9 cellular contexts compared by ENCODE assay signal in genomic region chr2:9693138-9693520, GRCh38.
DNase-seq lines count a peak whose midpoint lies in the region; ATAC-seq, FAIRE-seq and TF ChIP-seq lines count a peak whose summit lies in the region.
"Had no signal": no experiment of that assay in that cellular context is flagged by ENCODE, and none has a peak within 500 bp of the region (broad histone marks: within the 10 kb centered on the region; RNA-seq: fewer than 3 reads in every experiment).

No MANE protein-coding gene starts in this region.

- peak overlapping the region; percentile 34 for H3K4me2 ChIP-seq in astrocyte (ENCODE audit: low read length)

- H3K36me3 Mint-ChIP-seq in HFFc6 (ENCODE audit: low read depth) (no peaks in the 10 kb centered on the region), astrocyte (ENCODE audit: low read depth, unreplicated experiment) (no peaks in the 10 kb centered on the region)

- H3K4me1 ChIP-seq in astrocyte (ENCODE audit: insufficient read depth, low read length) (peaks cover 13% of the 10 kb centered on the region), left lung (peaks cover 0 to 10% of the 10 kb centered on the region in 2 donors)

- FAIRE-seq in astrocyte (lab: Jason Lieb, UNC): no peak

- ATAC-seq in left lung: peak; percentile 46
- no peak for ATAC-seq in GM21367 (IDR thresholded peaks at IDR 0.05; ENCODE audit: unreplicated experiment)

- H3K27ac Mint-ChIP-seq in HFFc6 (peak overlapping the region; percentile 56; the same call in 1 of the 2 replicates), astrocyte (ENCODE audit: unreplicated experiment) (no peak overlapping the region)
- H3K27ac Mint-ChIP-seq: dendritic cell treated with granulocyte-macrophage colony-stimulating factor and Interleukin-4, amounts not matched to agents 40 ng/mL and 50 ng/mL, for 4 days had no signal

- intact Hi-C loops in left lung (cut with DNase I): no loop called here

- H3K4me1 Mint-ChIP-seq in HFFc6 (ENCODE audit: low read depth) (peaks cover 30% of the 10 kb centered on the region), astrocyte (ENCODE audit: low read depth, unreplicated experiment) (no peaks in the 10 kb centered on the region)

- H3K27me3 Mint-ChIP-seq in HFFc6 (ENCODE audit: insufficient read depth): no peaks in the 10 kb centered on the region
- peaks cover 12% of the 10 kb centered on the region for H3K27me3 Mint-ChIP-seq in astrocyte (ENCODE audit: low read depth, unreplicated experiment)

- H3K9me3 Mint-ChIP-seq in HFFc6 (no peaks in the 10 kb centered on the region), astrocyte (ENCODE audit: unreplicated experiment) (no peaks in the 10 kb centered on the region)
- H3K9me3 Mint-ChIP-seq: dendritic cell treated with granulocyte-macrophage colony-stimulating factor and Interleukin-4, amounts not matched to agents 40 ng/mL and 50 ng/mL, for 4 days had no signal

- no peaks in the 10 kb centered on the region for H3K36me3 ChIP-seq in astrocyte (ENCODE audit: insufficient read depth, low read length)
- H3K36me3 ChIP-seq in left lung: no peaks in the 10 kb centered on the region

- DNase-seq in AG08395 (ENCODE audit: low spot score) (peak; percentile 96), HFFc6 (peak; percentile 28), astrocyte (ENCODE audit: low read depth) (peak; percentile 81), left lung (no peak), CD1c-positive myeloid dendritic cell (ENCODE audit: extremely low spot score) (no peak), NCI-H1694 treated with DMSO at 0.1 percent for 48 hours (lab: John Stamatoyannopoulos, UW) (no peak), NCI-H1092 (lab: John Stamatoyannopoulos, UW) (no peak)

- H2AFZ ChIP-seq in astrocyte (ENCODE audit: low read depth, low read length): no peak overlapping the region

- TF ChIP-seq CTCF in HFFc6 (IDR thresholded peaks at IDR 0.05): no peak
- no peak for TF ChIP-seq CTCF in astrocyte (IDR thresholded peaks at IDR 0.05; ENCODE audit: insufficient read depth, low read depth, low read length)
- TF ChIP-seq CTCF in left lung (IDR thresholded peaks at IDR 0.05): no peak

- H3K9me3 ChIP-seq in astrocyte (ENCODE audit: insufficient read depth, low read depth, low read length) (no peaks in the 10 kb centered on the region), left lung (no peaks in the 10 kb centered on the region)

- no peak overlapping the region for H3K9ac ChIP-seq in astrocyte (ENCODE audit: low read length)

- no peak overlapping the region for H3K4me3 Mint-ChIP-seq in HFFc6
- no peak overlapping the region for H3K4me3 Mint-ChIP-seq in astrocyte (ENCODE audit: unreplicated experiment)
- H3K4me3 Mint-ChIP-seq: dendritic cell treated with granulocyte-macrophage colony-stimulating factor and Interleukin-4, amounts not matched to agents 40 ng/mL and 50 ng/mL, for 4 days had no signal

- no peaks in the 10 kb centered on the region for H3K79me2 ChIP-seq in astrocyte (ENCODE audit: insufficient read depth, low read length)

- H3K27ac ChIP-seq in astrocyte (ENCODE audit: low read depth, low read length): no peak overlapping the region
- peak overlapping the region in 1 of 2 donors; percentile 8 for H3K27ac ChIP-seq in left lung

- H3K4me3 ChIP-seq in astrocyte (ENCODE audit: insufficient read depth, low read depth, low read length) (no peak overlapping the region), left lung (no peak overlapping the region)

- H4K20me1 ChIP-seq in astrocyte (ENCODE audit: insufficient read depth, low read length): no peaks in the 10 kb centered on the region

- no peaks in the 10 kb centered on the region for H3K27me3 ChIP-seq in astrocyte (ENCODE audit: insufficient read depth, low read length)
- H3K27me3 ChIP-seq in left lung: no peaks in the 10 kb centered on the region

Comparison
In these comparisons a context has a peak if more than half of its experiments do, and no peak if none do; other contexts are left out.
1. DNase-seq: peak in AG08395 (single experiment), HFFc6 (single experiment) and astrocyte (single experiment); none in left lung (0 of 2), CD1c-positive myeloid dendritic cell (single experiment), NCI-H1694 treated with DMSO at 0.1 percent for 48 hours (single experiment) and NCI-H1092 (single experiment).